ENCODE assay signal across 21 cellular contexts in the genomic region with DNA sequence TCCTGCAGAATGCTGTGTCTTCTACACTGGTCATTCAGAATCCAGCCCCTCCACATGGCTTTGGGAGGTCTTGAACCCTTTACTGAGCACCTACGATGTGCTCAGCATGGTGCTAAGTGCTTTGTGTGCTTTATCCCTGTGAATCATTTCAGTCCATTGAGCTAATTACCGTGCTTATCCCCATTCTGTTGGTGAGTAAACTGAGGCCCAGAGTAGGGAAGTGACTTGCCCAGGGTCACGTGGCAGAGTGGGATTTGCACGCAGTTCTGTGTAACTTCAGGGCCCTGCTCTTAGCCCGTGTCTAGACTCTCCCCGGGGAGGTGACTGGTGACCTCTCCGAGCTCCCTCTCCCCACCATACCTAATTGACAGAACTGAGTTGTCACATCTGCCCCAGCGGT. TPM values are rescaled to one million over a fixed set of nuclear protein-coding genes. Genes with fewer than 3 reads are reported as not detected.
DNase-seq lines count a peak whose midpoint lies in the region; ATAC-seq, FAIRE-seq and TF ChIP-seq lines count a peak whose summit lies in the region.
"Had no signal": no experiment of that assay in that cellular context is flagged by ENCODE, and none has a peak within 500 bp of the region (broad histone marks: within the 10 kb centered on the region; RNA-seq: fewer than 3 reads in every experiment).

No MANE protein-coding gene starts in this region.

- H3K79me1 ChIP-seq in H1 (ENCODE audit: low read depth, low read length) = no peaks in the 10 kb centered on the region
- H3K79me1 ChIP-seq in neuronal stem cell (ENCODE audit: low read depth, low read length) = no peaks in the 10 kb centered on the region

- H3K79me2 ChIP-seq in H1 (ENCODE audit: control insufficient read depth in 1 of 2, insufficient read depth in 2 of 2, low read length in 2 of 2) = no peaks in the 10 kb centered on the region
- H3K79me2 ChIP-seq in mammary epithelial cell (ENCODE audit: insufficient read depth, low read length) = no peaks in the 10 kb centered on the region

- no peak overlapping the region for H3K56ac ChIP-seq in H1 (replicated peaks; ENCODE audit: insufficient read length, low read depth, low read length)

- no peak for ATAC-seq in activated T-helper 17 cell treated with anti-CD3 and anti-CD28 coated beads, Interleukin-2, amount 50 U/mL, for 72 hours (replicated peaks)
- ATAC-seq in GM18519 (IDR thresholded peaks at IDR 0.05; ENCODE audit: low FRiP score, unreplicated experiment) (no peak), HG03571 (IDR thresholded peaks at IDR 0.05; ENCODE audit: unreplicated experiment) (no peak)
- ATAC-seq: CD8-positive, alpha-beta T cell; GM23338 had no signal

- DNase-seq in H7 = peak; percentile 22
- no peak for DNase-seq in H1 (ENCODE audit: low read depth in 1 of 2, low spot score in 2 of 2)
- no peak for DNase-seq in neuronal stem cell (ENCODE audit: low spot score)
- no peak for DNase-seq in NCI-H446 (lab: John Stamatoyannopoulos, UW)
- DNase-seq in mammary epithelial cell = no peak
- DNase-seq: Caco-2; CD4-positive, CD25-positive, alpha-beta regulatory T cell; CD8-positive, alpha-beta T cell; DMS153; DND-41; HCEC 1CT had no signal

- H3K4me1 Mint-ChIP-seq in activated T-helper 17 cell treated with anti-CD3 and anti-CD28 coated beads, Interleukin-2, amount 50 U/mL, for 72 hours = peaks cover 12% of the 10 kb centered on the region

- H4K91ac ChIP-seq in H1 (replicated peaks; ENCODE audit: insufficient read length, low read length) = no peak overlapping the region
- no peak overlapping the region for H4K91ac ChIP-seq in neuronal stem cell (ENCODE audit: low read depth, low read length, poor library complexity)

- H3K27me3 Mint-ChIP-seq in activated T-helper 17 cell treated with anti-CD3 and anti-CD28 coated beads, Interleukin-2, amount 50 U/mL, for 72 hours = no peaks in the 10 kb centered on the region

- intact Hi-C loops in mammary epithelial cell (cut with micrococcal nuclease) = no loop called here

- POLR2A ChIA-PET in H1 (lab: Charles Lee; ENCODE audit: partially characterized antibody) = no interaction called here

- no peak overlapping the region for H4K5ac ChIP-seq in H1 (ENCODE audit: insufficient read length, low read depth, low read length)

- CTCF ChIA-PET in H1 (lab: Charles Lee; ENCODE audit: partially characterized antibody) (interaction anchor here (1.5 to 11.3 kb wide), 5 partner anchors 13 to 173 kb away, joined by 3 to 163 read pairs (median 42); no protein-coding TSS in a partner anchor), mammary epithelial cell (lab: Charles Lee; ENCODE audit: low non-redundant PET) (no interaction called here)

- H3K4ac ChIP-seq in H1 (replicated peaks; ENCODE audit: insufficient read length, low read depth, low read length) (no peak overlapping the region), neuronal stem cell (ENCODE audit: low read length) (no peak overlapping the region)

- H3K36me3 ChIP-seq in H7 (replicated peaks; ENCODE audit: control insufficient read depth, insufficient read depth, low read length) (no peaks in the 10 kb centered on the region), H1 (ENCODE audit: control insufficient read depth in 2 of 4, insufficient read depth in 4 of 4, low read length in 3 of 4) (peaks cover 0 to 6% (median 0%) of the 10 kb centered on the region in 4 experiments; a peak in 1 of 8 replicates), neuronal stem cell (replicated peaks in 1 of 2; ENCODE audit: control insufficient read depth in 2 of 2, insufficient read depth in 2 of 2, low read length in 2 of 2) (peaks cover 5 to 13% of the 10 kb centered on the region in 2 donors), mammary epithelial cell (ENCODE audit: insufficient read depth, low read length) (peaks cover 3% of the 10 kb centered on the region)
- H3K36me3 ChIP-seq: BLaER1 had no signal

- H3K9me3 Mint-ChIP-seq in activated T-helper 17 cell treated with anti-CD3 and anti-CD28 coated beads, Interleukin-2, amount 50 U/mL, for 72 hours = no peaks in the 10 kb centered on the region
- H3K9me3 Mint-ChIP-seq: CD4-positive, CD25-positive, alpha-beta regulatory T cell; CD8-positive, alpha-beta T cell; GM23338 had no signal

- WGBS in H1 (ENCODE audit: extremely low coverage in 1 of 2, insufficient coverage in 1 of 2, insufficient read length in 1 of 2, insufficient replicate concordance in 2 of 2, low coverage in 1 of 2, low lambda C conversion rate in 2 of 2, missing lambda C conversion rate in 1 of 2), 2 experiments = 87% methylated on average over 8 of the region's 8 CpGs; no CpG with 5 or more reads in 1 of the 2 experiments
- no CpG with 5 or more reads among the region's 8 CpGs for WGBS in neuronal stem cell (ENCODE audit: extremely low coverage in 2 of 2, insufficient read length in 2 of 2, insufficient replicate concordance in 1 of 2), 2 donors
- WGBS in mammary epithelial cell (ENCODE audit: low coverage, missing lambda C conversion rate) = 86% methylated on average over 5 of the region's 8 CpGs

- no peaks in the 10 kb centered on the region for H3K23me2 ChIP-seq in H1 (ENCODE audit: low read depth, low read length)

- H2AFZ ChIP-seq in H1 (ENCODE audit: low read length) (no peak overlapping the region), neuronal stem cell (ENCODE audit: low read length) (no peak overlapping the region), mammary epithelial cell (ENCODE audit: low read depth, low read length) (no peak overlapping the region)
- H2AFZ ChIP-seq: GM23338 had no signal

- H3K36me3 Mint-ChIP-seq in activated T-helper 17 cell treated with anti-CD3 and anti-CD28 coated beads, Interleukin-2, amount 50 U/mL, for 72 hours (ENCODE audit: low read depth) = no peaks in the 10 kb centered on the region
- H3K36me3 Mint-ChIP-seq: CD4-positive, CD25-positive, alpha-beta regulatory T cell; CD8-positive, alpha-beta T cell had no signal

- H3K9me3 ChIP-seq in H1 (ENCODE audit: insufficient read depth in 2 of 2, low read depth in 1 of 2, low read length in 1 of 2) = no peaks in the 10 kb centered on the region
- no peaks in the 10 kb centered on the region for H3K9me3 ChIP-seq in neuronal stem cell (replicated peaks in 1 of 2; ENCODE audit: control insufficient read depth in 2 of 2, insufficient read depth in 1 of 2, low read depth in 1 of 2, low read length in 2 of 2)
- no peaks in the 10 kb centered on the region for H3K9me3 ChIP-seq in mammary epithelial cell (replicated peaks; ENCODE audit: insufficient read depth, low read length)
- H3K9me3 ChIP-seq: BLaER1, Caco-2 had no signal

- H2BK20ac ChIP-seq in H1 (ENCODE audit: low read length) = no peak overlapping the region

- FAIRE-seq in H1 (lab: Jason Lieb, UNC) = no peak
- FAIRE-seq: G401.6, GM12892, GM19239, H54 had no signal

- H4K8ac ChIP-seq in H1 (ENCODE audit: extremely low read depth, insufficient read depth, low read length) (peak overlapping the region; percentile 42; the same call in 1 of the 2 replicates), neuronal stem cell (ENCODE audit: low read depth, low read length) (no peak overlapping the region)

- H2BK15ac ChIP-seq in H1 (ENCODE audit: low read length) (no peak overlapping the region), neuronal stem cell (ENCODE audit: low read length) (peak overlapping the region; percentile 8)

- peak overlapping the region; percentile 46 for H3K27ac Mint-ChIP-seq in activated T-helper 17 cell treated with anti-CD3 and anti-CD28 coated beads, Interleukin-2, amount 50 U/mL, for 72 hours
- H3K27ac Mint-ChIP-seq: CD8-positive, alpha-beta T cell; GM23338 had no signal

- H4K20me1 ChIP-seq in H1 (replicated peaks in 1 of 2; ENCODE audit: control insufficient read depth in 1 of 2, insufficient read depth in 2 of 2, low read length in 2 of 2) (peaks cover 0 to 4% of the 10 kb centered on the region in 2 experiments), mammary epithelial cell (ENCODE audit: insufficient read depth, low read length) (no peaks in the 10 kb centered on the region)

- H3K4me1 ChIP-seq in H1 (replicated peaks in 1 of 4; ENCODE audit: control insufficient read depth in 3 of 4, insufficient read depth in 4 of 4, low read length in 3 of 4) = peaks cover 0 to 7% (median 2%) of the 10 kb centered on the region in 4 experiments; a peak in 4 of 7 replicates
- H3K4me1 ChIP-seq in neuronal stem cell (ENCODE audit: control insufficient read depth in 2 of 2, insufficient read depth in 1 of 2, low read depth in 1 of 2, low read length in 2 of 2) = peaks cover 8 to 27% of the 10 kb centered on the region in 2 donors
- peaks cover 5% of the 10 kb centered on the region for H3K4me1 ChIP-seq in mammary epithelial cell (ENCODE audit: insufficient read depth, low read length)

- no peak overlapping the region for H2BK5ac ChIP-seq in H1 (ENCODE audit: low read depth, low read length)
- no peak overlapping the region for H2BK5ac ChIP-seq in neuronal stem cell (ENCODE audit: low read length)

- no peak for TF ChIP-seq RAD21 in H1 (IDR thresholded peaks at IDR 0.05 in 1 of 2, conservative IDR thresholded peaks at IDR 0.05 in 1 of 2; ENCODE audit: low read depth in 2 of 2, low read length in 2 of 2)

- H2AK5ac ChIP-seq in H1 (ENCODE audit: low read depth, low read length) (no peak overlapping the region), neuronal stem cell (ENCODE audit: low read depth, low read length) (no peak overlapping the region)

- H3K4me2 ChIP-seq in H1 (ENCODE audit: insufficient read depth in 1 of 2, low read depth in 2 of 2, low read length in 2 of 2) = no peak overlapping the region
- no peak overlapping the region for H3K4me2 ChIP-seq in neuronal stem cell (ENCODE audit: insufficient read depth, low read length, poor library complexity, severe bottlenecking)
- no peak overlapping the region for H3K4me2 ChIP-seq in mammary epithelial cell (ENCODE audit: insufficient read depth, low read depth, low read length)
- H3K4me2 ChIP-seq: GM23338 had no signal

- H3K4me3 ChIP-seq in H7 (ENCODE audit: insufficient read depth, low read depth, low read length) = no peak overlapping the region
- no peak overlapping the region for H3K4me3 ChIP-seq in H1 (ENCODE audit: extremely low read depth in 1 of 4, insufficient read depth in 2 of 4, low read depth in 3 of 4, low read length in 4 of 4)
- H3K4me3 ChIP-seq in neuronal stem cell (ENCODE audit: low read length in 2 of 2) = no peak overlapping the region
- H3K4me3 ChIP-seq in mammary epithelial cell (replicated peaks in 1 of 3; ENCODE audit: insufficient read depth in 1 of 3, low read depth in 2 of 3, low read length in 3 of 3) = no peak overlapping the region
- H3K4me3 ChIP-seq: BLaER1, GM23338 had no signal

- no peak overlapping the region; the same call in 1 of the 2 replicates for H3K27ac ChIP-seq in H1 (ENCODE audit: low read depth, low read length)
- no peak overlapping the region for H3K27ac ChIP-seq in neuronal stem cell (replicated peaks; ENCODE audit: low read length)
- H3K27ac ChIP-seq in mammary epithelial cell (ENCODE audit: insufficient read depth, low read depth, low read length) = no peak overlapping the region
- H3K27ac ChIP-seq: C4-2B had no signal

- no peak for TF ChIP-seq POLR2A in H1 (IDR thresholded peaks at IDR 0.05; ENCODE audit: control extremely low read depth in 1 of 2, low read depth in 2 of 2, low read length in 2 of 2)

- H3K23ac ChIP-seq in H1 (ENCODE audit: insufficient read length) (no peak overlapping the region), neuronal stem cell (ENCODE audit: low read depth, low read length, poor library complexity) (no peak overlapping the region)

- H2BK120ac ChIP-seq in H1 (replicated peaks; ENCODE audit: low read depth, low read length) = no peak overlapping the region
- H2BK120ac ChIP-seq in neuronal stem cell (ENCODE audit: low read depth, low read length) = no peak overlapping the region

- no peak for TF ChIP-seq EP300 in H1 (IDR thresholded peaks at IDR 0.05; ENCODE audit: borderline replicate concordance in 1 of 2, low read depth in 2 of 2, low read length in 2 of 2)

- no peak for TF ChIP-seq CTCF in H1 (IDR thresholded peaks at IDR 0.05; ENCODE audit: control extremely low read depth in 1 of 3, insufficient read depth in 1 of 3, low read depth in 1 of 3, low read length in 3 of 3)
- no peak for TF ChIP-seq CTCF in mammary epithelial cell (conservative IDR thresholded peaks at IDR 0.05 in 1 of 2, IDR thresholded peaks at IDR 0.05 in 1 of 2; ENCODE audit: extremely low read depth in 1 of 2, insufficient read depth in 1 of 2, low read depth in 1 of 2, low read length in 2 of 2)

- H3K18ac ChIP-seq in H1 (ENCODE audit: extremely low read depth, low read length) (no peak overlapping the region), neuronal stem cell (ENCODE audit: low read length) (peak overlapping the region; percentile 13)

- H2BK12ac ChIP-seq in H1 (ENCODE audit: low read depth, low read length) (no peak overlapping the region), neuronal stem cell (ENCODE audit: low read length) (no peak overlapping the region)

- BruUV-seq in mammary epithelial cell (replicated peaks; lab: Mats Ljungman, UMichigan) = no TSS peak

- dilution Hi-C loops in mammary epithelial cell (cut with HindIII; ENCODE audit: low sequenced_read_pairs) = no loop called here

- in situ Hi-C loops in mammary epithelial cell (cut with MboI; ENCODE audit: low sequenced_read_pairs in 2 of 2) = no loop called here

- H3K4me3 Mint-ChIP-seq in activated T-helper 17 cell treated with anti-CD3 and anti-CD28 coated beads, Interleukin-2, amount 50 U/mL, for 72 hours = no peak overlapping the region
- H3K4me3 Mint-ChIP-seq: CD8-positive, alpha-beta T cell; GM23338 had no signal

- no peak overlapping the region for H3K9ac ChIP-seq in H1 (replicated peaks in 1 of 4; ENCODE audit: extremely low read depth in 1 of 4, low read depth in 3 of 4, low read length in 3 of 4)
- no peak overlapping the region for H3K9ac ChIP-seq in neuronal stem cell (ENCODE audit: low read depth, low read length, poor library complexity)
- H3K9ac ChIP-seq in mammary epithelial cell (ENCODE audit: insufficient read depth, low read length) = no peak overlapping the region

- no peaks in the 10 kb centered on the region for H3K27me3 ChIP-seq in H7 (ENCODE audit: control insufficient read depth, insufficient read depth, low read length)
- no peaks in the 10 kb centered on the region for H3K27me3 ChIP-seq in H1 (replicated peaks in 1 of 4; ENCODE audit: control insufficient read depth in 3 of 4, extremely low read depth in 1 of 4, insufficient read depth in 3 of 4, low read length in 3 of 4)
- H3K27me3 ChIP-seq in neuronal stem cell (ENCODE audit: control insufficient read depth in 3 of 3, insufficient read depth in 3 of 3, low read depth in 1 of 3, low read length in 3 of 3) = peaks cover 0 to 12% (median 0%) of the 10 kb centered on the region in 3 experiments
- H3K27me3 ChIP-seq in mammary epithelial cell (ENCODE audit: insufficient read depth, low read length) = no peaks in the 10 kb centered on the region
- H3K27me3 ChIP-seq: BLaER1 had no signal

- H3K14ac ChIP-seq in H1 (ENCODE audit: insufficient read length) (no peak overlapping the region), neuronal stem cell (ENCODE audit: low read length) (no peak overlapping the region)

RNA-seq across cellular contexts. Expression of a gene that starts 27.4 kb away (rescaled TPM):
- 33.4 and 47.1 TPM in 2 replicates for total RNA-seq in H7 (2014; rRNA removed; shearing (Covaris generic))
- 10 to 100 TPM; 10.7 to 15.6 TPM for total RNA-seq in activated T-helper 17 cell treated with anti-CD3 and anti-CD28 coated beads, Interleukin-2, amount 50 U/mL, for 72 hours
- 15.7 and 17.0 TPM in 2 replicates for total RNA-seq in H1 (2021; fragmentation: NEBNext Ultra II Directional; extraction: Animal tissue kit (Norgen Biotek cat#: 25700))
- 20.9 and 21.5 TPM in 2 replicates for polyA plus RNA-seq in H1 (2011; rRNA removed)
- polyA plus RNA-seq in H1 (2011; cell fraction: cytosol; rRNA removed) = 14.7 TPM
- polyA plus RNA-seq in H1 (2011; cell fraction: nucleus; rRNA removed) = 20.3 TPM
- 13.6 to 17.0 TPM (median 14.5 TPM) in 4 replicates for polyA plus RNA-seq in H1 (2012, experiment 1 of 2)
- polyA plus RNA-seq in H1 (2012, experiment 2 of 2) = 12.2 TPM
- polyA plus RNA-seq in H1 (2013, experiment 1 of 2) = 14.5 TPM
- 16.0 TPM for polyA plus RNA-seq in H1 (2013, experiment 2 of 2)
- 11.4 and 17.2 TPM in 2 replicates for polyA minus RNA-seq in H1 (2011; rRNA and poly(A)+ RNA removed)
- 5.5 TPM for polyA minus RNA-seq in H1 (2011; cell fraction: cytosol; rRNA and poly(A)+ RNA removed)
- polyA minus RNA-seq in H1 (2011; cell fraction: nucleus; rRNA and poly(A)+ RNA removed) = 14.6 TPM
- polyA plus RNA-seq in neuronal stem cell (2013, experiment 1 of 2) = 25.4 TPM
- 26.4 TPM for polyA plus RNA-seq in neuronal stem cell (2013, experiment 2 of 2)
- 10 to 100 TPM; 26.8 to 51.5 TPM for total RNA-seq in mammary epithelial cell
- polyA plus RNA-seq in mammary epithelial cell = 43.1 TPM
- polyA minus RNA-seq in mammary epithelial cell = 42.0 TPM

RNA-seq across cellular contexts. Expression of a gene that starts 27.7 kb away (rescaled TPM):
- 25.1 and 32.8 TPM in 2 replicates for total RNA-seq in H7 (2014; rRNA removed; shearing (Covaris generic))
- total RNA-seq in activated T-helper 17 cell treated with anti-CD3 and anti-CD28 coated beads, Interleukin-2, amount 50 U/mL, for 72 hours = 10 to 100 TPM; 17.8 to 22.2 TPM
- 17.1 and 18.5 TPM in 2 replicates for total RNA-seq in H1 (2021; fragmentation: NEBNext Ultra II Directional; extraction: Animal tissue kit (Norgen Biotek cat#: 25700))
- polyA plus RNA-seq in H1 (2011; rRNA removed) (12.9 and 14.5 TPM in 2 replicates), mammary epithelial cell (51.6 TPM)
- 15.4 TPM for polyA plus RNA-seq in H1 (2011; cell fraction: cytosol; rRNA removed)
- 14.1 TPM for polyA plus RNA-seq in H1 (2011; cell fraction: nucleus; rRNA removed)
- 19.3 to 22.5 TPM (median 21.5 TPM) in 4 replicates for polyA plus RNA-seq in H1 (2012, experiment 1 of 2)
- 24.4 TPM for polyA plus RNA-seq in H1 (2012, experiment 2 of 2)
- polyA plus RNA-seq in H1 (2013, experiment 1 of 2) = 13.2 TPM
- 14.4 TPM for polyA plus RNA-seq in H1 (2013, experiment 2 of 2)
- polyA minus RNA-seq in H1 (2011; rRNA and poly(A)+ RNA removed) = 11.6 and 14.7 TPM in 2 replicates
- polyA minus RNA-seq in H1 (2011; cell fraction: cytosol; rRNA and poly(A)+ RNA removed) = 11.4 TPM
- 16.3 TPM for polyA minus RNA-seq in H1 (2011; cell fraction: nucleus; rRNA and poly(A)+ RNA removed)
- 27.4 TPM for polyA plus RNA-seq in neuronal stem cell (2013, experiment 1 of 2)
- polyA plus RNA-seq in neuronal stem cell (2013, experiment 2 of 2) = 27.9 TPM
- 10 to 100 TPM; 27.5 to 67.8 TPM for total RNA-seq in mammary epithelial cell
- polyA minus RNA-seq in mammary epithelial cell = 40.1 TPM
